ENCODE assay signal across 22 cellular contexts in the genomic region with DNA sequence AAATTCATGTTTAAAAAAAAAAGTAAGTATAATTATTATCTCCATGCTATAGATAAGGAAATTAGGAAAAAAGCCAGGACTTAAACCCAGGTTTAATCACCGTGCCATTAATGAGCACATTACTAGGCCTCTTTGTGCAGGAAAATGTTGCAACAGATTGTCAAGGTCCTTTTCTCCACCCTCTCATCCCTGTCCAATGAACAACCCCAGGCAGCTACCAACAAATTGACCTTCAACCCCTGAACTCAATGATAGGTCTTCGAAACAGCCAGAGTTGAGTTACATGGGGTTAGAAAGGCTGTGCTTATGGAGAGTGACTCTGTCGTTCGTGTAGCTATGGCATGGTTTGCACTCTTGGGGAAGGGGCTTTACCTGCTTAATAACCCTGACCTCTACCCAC.
"Had no signal": no experiment of that assay in that cellular context is flagged by ENCODE, and none has a peak within 500 bp of the region (broad histone marks: within the 10 kb centered on the region; RNA-seq: fewer than 3 reads in every experiment).

No MANE protein-coding gene starts in this region.

- H3K36me3 ChIP-seq: gastrocnemius medialis, left ventricle myocardium inferior, lower lobe of right lung, neutrophil, pancreas, tibial artery, upper lobe of left lung had no signal

- H3K9me3 ChIP-seq: gastrocnemius medialis, left ventricle myocardium inferior, lower lobe of right lung, neutrophil, pancreas, testis, tibial artery, upper lobe of left lung had no signal

- H3K36me3 Mint-ChIP-seq: natural killer cell treated with Interleukin-12 subunit alpha and Interleukin-12 subunit beta and Interleukin-15 and Interleukin-18, amount 100 ng/mL, for 72 hours; stimulated activated memory B cell treated with anti-CD40 and anti-IgM and Interleukin-4, amounts not matched to agents 10 μg/mL and 1 μg/mL and 100 μg/mL, for 72 hours had no signal

- H3K4me1 ChIP-seq: gastrocnemius medialis, pancreas, testis had no signal

- H3K4me3 Mint-ChIP-seq: natural killer cell treated with Interleukin-12 subunit alpha and Interleukin-12 subunit beta and Interleukin-15 and Interleukin-18, amount 100 ng/mL, for 72 hours; neural crest cell; stimulated activated memory B cell treated with anti-CD40 and anti-IgM and Interleukin-4, amounts not matched to agents 10 μg/mL and 1 μg/mL and 100 μg/mL, for 72 hours had no signal

- H3K9me3 Mint-ChIP-seq: natural killer cell treated with Interleukin-12 subunit alpha and Interleukin-12 subunit beta and Interleukin-15 and Interleukin-18, amount 100 ng/mL, for 72 hours; stimulated activated memory B cell treated with anti-CD40 and anti-IgM and Interleukin-4, amounts not matched to agents 10 μg/mL and 1 μg/mL and 100 μg/mL, for 72 hours had no signal

- ATAC-seq: gastrocnemius medialis; left cardiac atrium; lower lobe of right lung; natural killer cell treated with Interleukin-12 subunit alpha and Interleukin-12 subunit beta and Interleukin-15 and Interleukin-18, amount 100 ng/mL, for 72 hours; pancreas; sciatic nerve; stimulated activated memory B cell treated with anti-CD40 and anti-IgM and Interleukin-4, amounts not matched to agents 10 μg/mL and 1 μg/mL and 100 μg/mL, for 72 hours; stimulated activated naive CD8-positive, alpha-beta T cell treated with anti-CD3 and anti-CD28 coated beads, Interleukin-15, Interleukin-2, amounts not matched to agents 100 U/mL and 50 U/mL, for 24 hours had no signal

- DNase-seq: dorsolateral prefrontal cortex; effector CD4-positive, alpha-beta T cell; gastrocnemius medialis; head of caudate nucleus; left cardiac atrium; left ventricle myocardium inferior; lower lobe of right lung; pancreas; stimulated activated CD4-positive, alpha-beta T cell treated with anti-CD3 and anti-CD28 coated beads, Interleukin-2, amount 100 ng/mL, for 24 hours; stimulated activated CD4-positive, alpha-beta T cell treated with anti-CD3 and anti-CD28 coated beads, Interleukin-4, amount 100 ng/mL, for 24 hours; stimulated activated naive CD8-positive, alpha-beta T cell treated with anti-CD3 and anti-CD28 coated beads, Interleukin-15, Interleukin-2, amounts not matched to agents 100 U/mL and 50 U/mL, for 24 hours; substantia nigra; testis; tibial artery; upper lobe of left lung had no signal

- FAIRE-seq: colon, pancreas, urothelium cell line had no signal

- H3K27ac ChIP-seq: dorsolateral prefrontal cortex, gastrocnemius medialis, left ventricle myocardium inferior, lower lobe of right lung, neutrophil, pancreas, testis, tibial artery, upper lobe of left lung had no signal

- H3K4me3 ChIP-seq: dorsolateral prefrontal cortex, gastrocnemius medialis, left ventricle myocardium inferior, lower lobe of right lung, pancreas, testis, tibial artery, upper lobe of left lung had no signal

- H3K27ac Mint-ChIP-seq: stimulated activated memory B cell treated with anti-CD40 and anti-IgM and Interleukin-4, amounts not matched to agents 10 μg/mL and 1 μg/mL and 100 μg/mL, for 72 hours had no signal

- H3K27me3 ChIP-seq: gastrocnemius medialis, neutrophil, pancreas, testis, tibial artery, upper lobe of left lung had no signal
